11 cellular contexts compared by ENCODE assay signal in the genomic region with DNA sequence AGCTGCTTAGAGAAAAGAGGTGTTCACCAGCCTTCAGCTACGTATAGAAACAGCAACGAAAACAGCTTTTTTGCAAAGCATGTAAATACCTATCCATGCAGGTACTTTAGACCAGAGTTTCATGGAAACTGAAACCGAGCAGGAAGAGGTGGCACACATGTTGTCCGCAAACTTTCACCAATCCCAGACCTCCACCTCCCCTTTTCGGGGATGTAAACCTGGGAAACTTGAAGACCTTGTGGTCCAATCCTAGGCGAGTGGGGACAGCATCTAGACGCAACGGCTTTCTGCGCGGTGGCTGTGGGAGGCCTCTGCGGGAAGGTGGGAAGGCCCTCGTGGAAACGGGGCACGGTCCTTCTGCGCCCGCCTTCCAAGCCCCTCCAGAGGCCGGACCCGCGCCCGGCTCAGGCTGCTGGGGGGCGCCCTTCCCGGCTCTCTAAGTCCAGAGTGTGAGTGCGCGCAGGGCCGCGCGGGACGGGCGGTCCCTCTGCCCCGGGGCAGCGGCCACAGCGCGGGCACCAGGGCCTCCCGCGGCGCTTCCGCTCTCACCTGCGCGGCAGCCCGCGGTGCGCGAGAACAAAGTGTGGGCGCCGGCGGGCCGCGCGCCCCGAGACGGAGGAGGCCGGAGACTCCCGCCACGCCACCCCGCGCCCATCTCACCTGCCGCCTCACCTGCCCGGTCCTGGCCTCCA. TPM values are rescaled to one million over a fixed set of nuclear protein-coding genes. Genes with fewer than 3 reads are reported as not detected.
DNase-seq lines count a peak whose midpoint lies in the region; ATAC-seq, FAIRE-seq and TF ChIP-seq lines count a peak whose summit lies in the region.
"Had no signal": no experiment of that assay in that cellular context is flagged by ENCODE, and none has a peak within 500 bp of the region (broad histone marks: within the 10 kb centered on the region; RNA-seq: fewer than 3 reads in every experiment).

No MANE protein-coding gene starts in this region.

- H3K27me3 ChIP-seq in endothelial cell of umbilical vein (ENCODE audit: control insufficient read depth in 2 of 2, insufficient read depth in 2 of 2, low read length in 2 of 2): no peaks in the 10 kb centered on the region
- no peaks in the 10 kb centered on the region for H3K27me3 ChIP-seq in mesendoderm (ENCODE audit: insufficient read depth, low read length, poor library complexity)
- H3K27me3 ChIP-seq in tibial artery: peaks cover 0 to 14% of the 10 kb centered on the region in 2 donors

- H3K9ac ChIP-seq in endothelial cell of umbilical vein (replicated peaks; ENCODE audit: extremely low read depth, insufficient read depth, low read length) (peak overlapping the region; percentile 61), mesendoderm (ENCODE audit: low read length) (peak overlapping the region; percentile 38)

- H3K79me1 ChIP-seq in mesendoderm (ENCODE audit: low read length): no peaks in the 10 kb centered on the region

- no peak overlapping the region for H2BK15ac ChIP-seq in mesendoderm (replicated peaks; ENCODE audit: low read depth)

- no CpG with 5 or more reads among the region's 58 CpGs for WGBS in mesendoderm (ENCODE audit: extremely low coverage, insufficient coverage, low lambda C conversion rate)

- H3K4me3 Mint-ChIP-seq in activated naive CD4-positive, alpha-beta T cell treated with anti-CD3 and anti-CD28 coated beads, Interleukin-2, amount 50 U/mL, for 24 hours: peak overlapping the region; percentile 23

- no peak overlapping the region for H3K27ac ChIP-seq in endothelial cell of umbilical vein (ENCODE audit: insufficient read depth, low read depth, low read length)
- no peak overlapping the region for H3K27ac ChIP-seq in mesendoderm (ENCODE audit: low read depth, low read length)
- H3K27ac ChIP-seq in tibial artery: no peak overlapping the region

- H3K9me3 ChIP-seq in endothelial cell of umbilical vein (replicated peaks; ENCODE audit: control insufficient read depth, insufficient read depth, low read length) (no peaks in the 10 kb centered on the region), tibial artery (no peaks in the 10 kb centered on the region)

- H3K36me3 Mint-ChIP-seq in activated naive CD4-positive, alpha-beta T cell treated with anti-CD3 and anti-CD28 coated beads, Interleukin-2, amount 50 U/mL, for 24 hours: no peaks in the 10 kb centered on the region

- CTCF ChIA-PET in endothelial cell of umbilical vein (lab: Charles Lee): interaction anchor here (1.1 to 1.6 kb wide), 2 partner anchors 76 to 334 kb away, joined by 3 read pairs; no protein-coding TSS in a partner anchor

- ATAC-seq in GM21390 (IDR thresholded peaks at IDR 0.05; ENCODE audit: unreplicated experiment): no peak
- no peak for ATAC-seq in HG03108 (IDR thresholded peaks at IDR 0.05; ENCODE audit: unreplicated experiment)

- no peak overlapping the region for H3K4ac ChIP-seq in mesendoderm (ENCODE audit: low read depth, low read length)

- peak overlapping the region; percentile 24 for H2AFZ ChIP-seq in endothelial cell of umbilical vein (ENCODE audit: low read depth, low read length)

- no peaks in the 10 kb centered on the region for H3K4me1 Mint-ChIP-seq in activated naive CD4-positive, alpha-beta T cell treated with anti-CD3 and anti-CD28 coated beads, Interleukin-2, amount 50 U/mL, for 24 hours

- intact Hi-C loops in endothelial cell of umbilical vein (cut with micrococcal nuclease) (loop anchor here (5.0 kb wide), 2 partner anchors 78 to 87 kb away; no protein-coding TSS in a partner anchor), tibial artery (cut with DNase I; ENCODE audit: low total_unique reads) (no loop called here)

- TF ChIP-seq CTCF in endothelial cell of umbilical vein (IDR thresholded peaks at IDR 0.05; ENCODE audit: extremely low read depth in 1 of 2, insufficient read depth in 1 of 2, low read depth in 1 of 2, low read length in 2 of 2): no peak
- no peak for TF ChIP-seq CTCF in tibial artery (IDR thresholded peaks at IDR 0.05)

- H4K8ac ChIP-seq in mesendoderm (ENCODE audit: low read depth, low read length): peak overlapping the region; percentile 56

- H3K9me3 Mint-ChIP-seq in activated naive CD4-positive, alpha-beta T cell treated with anti-CD3 and anti-CD28 coated beads, Interleukin-2, amount 50 U/mL, for 24 hours: no peaks in the 10 kb centered on the region

- no peak for FAIRE-seq in endothelial cell of umbilical vein (lab: Jason Lieb, UNC)

- no TSS peak for BruUV-seq in endothelial cell of umbilical vein (replicated peaks; lab: Mats Ljungman, UMichigan)

- H3K36me3 ChIP-seq in endothelial cell of umbilical vein (ENCODE audit: control insufficient read depth in 2 of 2, extremely low read depth in 1 of 2, insufficient read depth in 2 of 2, low read length in 2 of 2): no peaks in the 10 kb centered on the region
- no peaks in the 10 kb centered on the region for H3K36me3 ChIP-seq in mesendoderm (ENCODE audit: control insufficient read depth, insufficient read depth, low read length)
- no peaks in the 10 kb centered on the region for H3K36me3 ChIP-seq in tibial artery

- peak overlapping the region; percentile 21 for H2BK120ac ChIP-seq in mesendoderm (ENCODE audit: low read depth, low read length)

- H3K4me1 ChIP-seq in endothelial cell of umbilical vein (ENCODE audit: control insufficient read depth, extremely low read depth, insufficient read depth, low read length) (peaks cover 9% of the 10 kb centered on the region), mesendoderm (ENCODE audit: control insufficient read depth, low read depth, low read length) (peaks cover 4% of the 10 kb centered on the region), tibial artery (peaks cover 0 to 12% (median 3%) of the 10 kb centered on the region in 4 donors)

- no peak overlapping the region for H3K27ac Mint-ChIP-seq in activated naive CD4-positive, alpha-beta T cell treated with anti-CD3 and anti-CD28 coated beads, Interleukin-2, amount 50 U/mL, for 24 hours

- peak overlapping the region; percentile 73 for H3K56ac ChIP-seq in mesendoderm (ENCODE audit: low read length)

- no peak overlapping the region for H3K23ac ChIP-seq in mesendoderm (ENCODE audit: low read length)

- no peak overlapping the region for H2AK5ac ChIP-seq in mesendoderm (ENCODE audit: low read length)

- no peak overlapping the region for H4K5ac ChIP-seq in mesendoderm (ENCODE audit: low read length)

- no peak for TF ChIP-seq POLR2A in endothelial cell of umbilical vein (IDR thresholded peaks at IDR 0.05; ENCODE audit: low read depth, low read length)

- H3K27me3 Mint-ChIP-seq in activated naive CD4-positive, alpha-beta T cell treated with anti-CD3 and anti-CD28 coated beads, Interleukin-2, amount 50 U/mL, for 24 hours: peaks cover 5% of the 10 kb centered on the region

- no peaks in the 10 kb centered on the region for H4K20me1 ChIP-seq in endothelial cell of umbilical vein (replicated peaks; ENCODE audit: control insufficient read depth, extremely low read depth, insufficient read depth, low read length)

- dilution Hi-C loops in endothelial cell of umbilical vein (cut with MboI; ENCODE audit: extremely low pct_ligation_motif_present, low sequenced_read_pairs): no loop called here

- no peak overlapping the region for H2BK5ac ChIP-seq in mesendoderm (ENCODE audit: low read length)

- H3K18ac ChIP-seq in mesendoderm (ENCODE audit: low read length): peak overlapping the region; percentile 96

- H3K4me3 ChIP-seq in endothelial cell of umbilical vein (replicated peaks in 1 of 3; ENCODE audit: insufficient read depth in 1 of 3, low read depth in 1 of 3, low read length in 3 of 3) (peak overlapping the region; percentile 18 to 73 (median 48)), mesendoderm (ENCODE audit: low read length) (no peak overlapping the region), tibial artery (peak overlapping the region; percentile 37 to 53)

- H3K4me2 ChIP-seq in endothelial cell of umbilical vein (ENCODE audit: insufficient read depth, low read length) (peak overlapping the region; percentile 41), mesendoderm (ENCODE audit: low read length) (peak overlapping the region; percentile 31)

- H3K79me2 ChIP-seq in endothelial cell of umbilical vein (ENCODE audit: control insufficient read depth, insufficient read depth, low read length): peaks cover 19% of the 10 kb centered on the region
- H3K79me2 ChIP-seq in mesendoderm (ENCODE audit: control insufficient read depth, insufficient read depth, low read length): peaks cover 2% of the 10 kb centered on the region

- no peaks in the 10 kb centered on the region for H3K9me1 ChIP-seq in endothelial cell of umbilical vein (replicated peaks; ENCODE audit: control insufficient read depth, extremely low read depth, insufficient read depth, low read length)

- POLR2A ChIA-PET in endothelial cell of umbilical vein (lab: Charles Lee): no interaction called here

- DNase-seq in activated naive CD4-positive, alpha-beta T cell treated with anti-CD3 and anti-CD28 coated beads, Interleukin-2, amount 50 U/mL, for 16 hours: no peak
- DNase-seq in endothelial cell of umbilical vein (ENCODE audit: low read depth, low spot score): no peak
- DNase-seq in mesendoderm: no peak
- DNase-seq in tibial artery: no peak
- no peak for DNase-seq in HK-2 (ENCODE audit: unreplicated experiment)
- DNase-seq: NCI-H2081 treated with DMSO at 0.1 percent for 48 hours, T-helper 9 cell had no signal

TF ChIP-seq in endothelial cell of umbilical vein, 7 proteins besides CTCF, POLR2A, EP300 and RAD21 (continues in another document):
- TF ChIP-seq POLR2AphosphoS5 (IDR thresholded peaks at IDR 0.05; ENCODE audit: insufficient read depth, low read depth, low read length): no peak

RNA-seq across cellular contexts. Expression of a gene that starts 0.8 kb away (rescaled TPM):
- total RNA-seq in endothelial cell of umbilical vein: 10.4 and 11.8 TPM in 2 replicates
- polyA plus RNA-seq in endothelial cell of umbilical vein: 3.7 and 3.8 TPM in 2 replicates
- 4.0 and 4.2 TPM in 2 replicates for polyA plus RNA-seq in endothelial cell of umbilical vein (2011; cell fraction: cytosol; rRNA removed)
- 8.2 and 9.5 TPM in 2 replicates for polyA plus RNA-seq in endothelial cell of umbilical vein (2011; cell fraction: nucleus; rRNA removed)
- 7.1 and 7.9 TPM in 2 replicates for polyA plus RNA-seq in endothelial cell of umbilical vein (2012)
- polyA minus RNA-seq in endothelial cell of umbilical vein: 6.6 and 6.9 TPM in 2 replicates
- polyA minus RNA-seq in endothelial cell of umbilical vein (2011; cell fraction: cytosol; rRNA and poly(A)+ RNA removed): not detected
- 9.2 and 10.8 TPM in 2 replicates for polyA minus RNA-seq in endothelial cell of umbilical vein (2011; cell fraction: nucleus; rRNA and poly(A)+ RNA removed)
- polyA plus RNA-seq in mesendoderm (2013, experiment 1 of 2): 6.0 TPM
- polyA plus RNA-seq in mesendoderm (2013, experiment 2 of 2): 5.9 TPM

RNA-seq across cellular contexts. Expression of a gene that starts 19.8 kb away (rescaled TPM):
- 9.3 and 9.7 TPM in 2 replicates for total RNA-seq in endothelial cell of umbilical vein
- 17.7 TPM in 2 replicates for polyA plus RNA-seq in endothelial cell of umbilical vein
- 10.7 and 11.1 TPM in 2 replicates for polyA plus RNA-seq in endothelial cell of umbilical vein (2011; cell fraction: cytosol; rRNA removed)
- 9.2 and 9.5 TPM in 2 replicates for polyA plus RNA-seq in endothelial cell of umbilical vein (2011; cell fraction: nucleus; rRNA removed)
- 24.0 and 53.7 TPM in 2 replicates for polyA plus RNA-seq in endothelial cell of umbilical vein (2012)
- polyA minus RNA-seq in endothelial cell of umbilical vein: 14.8 and 31.4 TPM in 2 replicates
- not detected for polyA minus RNA-seq in endothelial cell of umbilical vein (2011; cell fraction: cytosol; rRNA and poly(A)+ RNA removed)
- 4.6 and 5.7 TPM in 2 replicates for polyA minus RNA-seq in endothelial cell of umbilical vein (2011; cell fraction: nucleus; rRNA and poly(A)+ RNA removed)
- polyA plus RNA-seq in mesendoderm (2013, experiment 1 of 2): 10.0 TPM
- polyA plus RNA-seq in mesendoderm (2013, experiment 2 of 2): 9.4 TPM
- total RNA-seq: myocyte had no signal
